ENCODE assay signal across 11 cellular contexts in the genomic region with DNA sequence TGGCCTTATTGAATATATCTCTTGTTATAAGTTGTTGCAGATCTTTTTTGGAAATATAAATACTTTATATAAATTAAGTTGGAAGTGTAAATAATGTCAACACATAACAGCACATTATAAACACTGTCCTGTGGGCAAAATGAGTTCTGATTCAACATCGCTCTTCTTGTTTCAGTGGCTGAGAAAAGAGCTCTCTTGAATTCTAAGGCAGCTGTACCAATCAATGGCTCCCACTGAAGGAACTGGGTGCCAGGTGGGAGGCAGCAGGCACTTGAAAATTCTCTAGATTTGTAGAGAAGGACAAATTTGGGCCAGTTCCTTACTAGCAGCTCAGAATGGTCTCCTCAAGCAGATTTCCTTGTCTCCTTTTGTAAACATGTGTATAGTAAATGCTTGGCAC. TPM values are rescaled to one million over a fixed set of nuclear protein-coding genes. Genes with fewer than 3 reads are reported as not detected.
DNase-seq lines count a peak whose midpoint lies in the region; ATAC-seq and TF ChIP-seq lines count a peak whose summit lies in the region.
"Had no signal": no experiment of that assay in that cellular context is flagged by ENCODE, and none has a peak within 500 bp of the region (broad histone marks: within the 10 kb centered on the region; RNA-seq: fewer than 3 reads in every experiment).

No MANE protein-coding gene starts in this region.

- ATAC-seq in HG02759 (IDR thresholded peaks at IDR 0.05; ENCODE audit: unreplicated experiment) (peak; percentile 24), HG03342 (IDR thresholded peaks at IDR 0.05; ENCODE audit: unreplicated experiment) (no peak)
- no peak for ATAC-seq in activated CD8-positive, alpha-beta T cell treated with anti-CD3 and anti-CD28 coated beads, Interleukin-2, amount 10 ng/mL, durations not matched to agents 7 days and 5 days

- no peaks in the 10 kb centered on the region for H3K27me3 Mint-ChIP-seq in activated CD8-positive, alpha-beta T cell treated with anti-CD3 and anti-CD28 coated beads, Interleukin-2, amount 10 ng/mL, durations not matched to agents 7 days and 5 days (ENCODE audit: low read depth)

- H3K9me3 Mint-ChIP-seq in activated CD8-positive, alpha-beta T cell treated with anti-CD3 and anti-CD28 coated beads, Interleukin-2, amount 10 ng/mL, durations not matched to agents 7 days and 5 days (ENCODE audit: insufficient read depth), result no peaks in the 10 kb centered on the region

- peak overlapping the region; percentile 56 for H3K27ac Mint-ChIP-seq in activated CD8-positive, alpha-beta T cell treated with anti-CD3 and anti-CD28 coated beads, Interleukin-2, amount 10 ng/mL, durations not matched to agents 7 days and 5 days

- TF ChIP-seq EP300 in stomach (IDR thresholded peaks at IDR 0.05), result no peak

- intact Hi-C loops in stomach (cut with DNase I; ENCODE audit: low total_unique reads), result no loop called here

- no peak for TF ChIP-seq CTCF in stomach (IDR thresholded peaks at IDR 0.05)

- peak overlapping the region in 2 of 5 donors; percentile 0 to 6 for H3K27ac ChIP-seq in stomach
- H3K27ac ChIP-seq: C4-2B, ovary had no signal

- peak; percentile 8 for DNase-seq in stimulated activated CD4-positive, alpha-beta T cell treated with anti-CD3 and anti-CD28 coated beads, Interleukin-15, amount 100 ng/mL, for 24 hours
- no peak for DNase-seq in stimulated activated CD4-positive, alpha-beta T cell treated with anti-CD3 and anti-CD28 coated beads, Interleukin-4, amount 100 ng/mL, for 24 hours
- DNase-seq in activated CD8-positive, alpha-beta T cell treated with anti-CD3 and anti-CD28 coated beads, Interleukin-2, amount 10 ng/mL, durations not matched to agents 7 days and 5 days, result no peak
- DNase-seq in cerebellum (ENCODE audit: low spot score) (no peak), occipital lobe (lab: John Stamatoyannopoulos, UW) (no peak), stomach (no peak)
- DNase-seq: NCI-H2029, ovary had no signal

- 76 to 100% (median 92%) methylated on average over 1 of the region's 1 CpG for WGBS in stomach, 5 donors

- H3K4me1 Mint-ChIP-seq in activated CD8-positive, alpha-beta T cell treated with anti-CD3 and anti-CD28 coated beads, Interleukin-2, amount 10 ng/mL, durations not matched to agents 7 days and 5 days (ENCODE audit: low read depth), result peaks cover 50% of the 10 kb centered on the region

- H3K36me3 Mint-ChIP-seq in activated CD8-positive, alpha-beta T cell treated with anti-CD3 and anti-CD28 coated beads, Interleukin-2, amount 10 ng/mL, durations not matched to agents 7 days and 5 days (ENCODE audit: low read depth), result peaks cover 6% of the 10 kb centered on the region

- H3K4me1 ChIP-seq in stomach, result peaks cover 0 to 4% (median 0%) of the 10 kb centered on the region in 4 donors

- TF ChIP-seq POLR2A in stomach (IDR thresholded peaks at IDR 0.05), result no peak

- H3K4me3 ChIP-seq in stomach, result no peak overlapping the region
- H3K4me3 ChIP-seq: ovary had no signal

- no peaks in the 10 kb centered on the region for H3K27me3 ChIP-seq in stomach
- H3K27me3 ChIP-seq: ovary had no signal

- CTCF ChIA-PET in activated CD8-positive, alpha-beta T cell treated with anti-CD3 and anti-CD28 coated beads, Interleukin-2, amount 10 ng/mL, durations not matched to agents 7 days and 5 days (lab: Charles Lee), result interaction anchor here (0.9 to 3.6 kb wide), 5 partner anchors 42 to 134 kb away, joined by 3 to 19 read pairs (median 5); no protein-coding TSS in a partner anchor

- no peaks in the 10 kb centered on the region for H3K9me3 ChIP-seq in stomach
- H3K9me3 ChIP-seq: ovary had no signal

- POLR2A ChIA-PET in activated CD8-positive, alpha-beta T cell treated with anti-CD3 and anti-CD28 coated beads, Interleukin-2, amount 10 ng/mL, durations not matched to agents 7 days and 5 days (lab: Charles Lee), result interaction anchor here (0.6 to 0.8 kb wide), 2 partner anchors 40 to 45 kb away, joined by 3 read pairs; no protein-coding TSS in a partner anchor

- no peak overlapping the region for H3K4me3 Mint-ChIP-seq in activated CD8-positive, alpha-beta T cell treated with anti-CD3 and anti-CD28 coated beads, Interleukin-2, amount 10 ng/mL, durations not matched to agents 7 days and 5 days

- H3K36me3 ChIP-seq in stomach, result no peaks in the 10 kb centered on the region
- H3K36me3 ChIP-seq: ovary had no signal

RNA-seq across cellular contexts. Expression of gene CHST2, which starts 45.6 kb away (rescaled TPM):
- total RNA-seq in activated CD8-positive, alpha-beta T cell treated with anti-CD3 and anti-CD28 coated beads, Interleukin-2, amount 10 ng/mL, durations not matched to agents 7 days and 5 days, result 1 to 10 TPM; 2.3 to 2.4 TPM
- total RNA-seq in cerebellum (24.8 TPM), occipital lobe (33.4 TPM), stomach (1 to 10 TPM in 4 of 5 donors, under 1 TPM in 1; 0.89 to 5.7 (median 2.3) TPM)
- 1 to 10 TPM in 2 of 3 donors, under 1 TPM in 1; 0.73 to 5.9 (median 4.6) TPM for polyA plus RNA-seq in stomach
